In genomic region chr2:239779592-239779983, GRCh38 we compare ENCODE assay signal across 31 cellular contexts.
DNase-seq lines count a peak whose midpoint lies in the region; ATAC-seq and TF ChIP-seq lines count a peak whose summit lies in the region.
"Had no signal": no experiment of that assay in that cellular context is flagged by ENCODE, and none has a peak within 500 bp of the region (broad histone marks: within the 10 kb centered on the region; RNA-seq: fewer than 3 reads in every experiment).

No MANE protein-coding gene starts in this region.

- TF ChIP-seq CTCF in spleen (IDR thresholded peaks at IDR 0.05 in 8 of 11, conservative IDR thresholded peaks at IDR 0.05 in 3 of 11), result no peak

- no peaks in the 10 kb centered on the region for H3K9me3 ChIP-seq in right cardiac atrium (ENCODE audit: control insufficient read depth, low read length)
- peaks cover 0 to 12% (median 0%) of the 10 kb centered on the region in 8 donors for H3K9me3 ChIP-seq in spleen
- H3K9me3 ChIP-seq: HAP-1, left ventricle myocardium inferior, neutrophil, prostate gland, SK-N-SH, vagina had no signal

- H3K27me3 ChIP-seq in right cardiac atrium (ENCODE audit: control insufficient read depth, insufficient read depth) (no peaks in the 10 kb centered on the region), spleen (replicated peaks in 1 of 7) (peaks cover 0 to 48% (median 0%) of the 10 kb centered on the region in 7 donors)
- H3K27me3 ChIP-seq: vagina had no signal

- H3K4me1 Mint-ChIP-seq in T-helper 2 cell treated with Interferon-gamma antibody and Interleukin-4, amounts not matched to agents 5 μg/mL and 100 μg/mL, for 36 hours (ENCODE audit: low read depth), result no peaks in the 10 kb centered on the region
- H3K4me1 Mint-ChIP-seq: endodermal cell; stimulated activated effector memory CD8-positive, alpha-beta T cell treated with anti-CD3 and anti-CD28 coated beads, Interleukin-12 subunit alpha, Interleukin-12 subunit beta, amount 100 ng/mL, for 72 hours had no signal

- no peak overlapping the region for H3K27ac Mint-ChIP-seq in T-helper 2 cell treated with Interferon-gamma antibody and Interleukin-4, amounts not matched to agents 5 μg/mL and 100 μg/mL, for 36 hours
- H3K27ac Mint-ChIP-seq: dendritic cell treated with granulocyte-macrophage colony-stimulating factor and Interleukin-4, amounts not matched to agents 40 ng/mL and 50 ng/mL, for 4 days; endodermal cell; stimulated activated effector memory CD8-positive, alpha-beta T cell treated with anti-CD3 and anti-CD28 coated beads, Interleukin-12 subunit alpha, Interleukin-12 subunit beta, amount 100 ng/mL, for 72 hours had no signal

- ATAC-seq in Right ventricle myocardium superior (ENCODE audit: poor library complexity), result no peak
- ATAC-seq in right cardiac atrium, result no peak
- ATAC-seq in left lobe of liver, result no peak
- ATAC-seq in GM21390 (IDR thresholded peaks at IDR 0.05; ENCODE audit: unreplicated experiment), result no peak
- ATAC-seq: stimulated activated effector memory CD8-positive, alpha-beta T cell treated with anti-CD3 and anti-CD28 coated beads, Interleukin-12 subunit alpha, Interleukin-12 subunit beta, amount 100 ng/mL, for 72 hours had no signal

- H3K4me3 ChIP-seq in right cardiac atrium (ENCODE audit: low read length), result no peak overlapping the region
- H3K4me3 ChIP-seq in spleen, result no peak overlapping the region
- H3K4me3 ChIP-seq: BLaER1 treated with 17β-estradiol and CSF1 and Interleukin-3, amounts not matched to agents 10 nM and 100 nM; HAP-1; left ventricle myocardium inferior; PC-9; prostate gland; vagina had no signal

- peaks cover 5% of the 10 kb centered on the region for H3K27me3 Mint-ChIP-seq in T-helper 2 cell treated with Interferon-gamma antibody and Interleukin-4, amounts not matched to agents 5 μg/mL and 100 μg/mL, for 36 hours (ENCODE audit: low read depth)

- no peaks in the 10 kb centered on the region for H3K4me1 ChIP-seq in right cardiac atrium (ENCODE audit: control insufficient read depth, insufficient read depth, low read length)
- H3K4me1 ChIP-seq in spleen, result peaks cover 0 to 21% (median 4%) of the 10 kb centered on the region in 6 donors
- H3K4me1 ChIP-seq: HAP-1, left ventricle myocardium inferior, prostate gland had no signal

- TF ChIP-seq POLR2A in spleen (IDR thresholded peaks at IDR 0.05), result no peak

- intact Hi-C loops in Right ventricle myocardium superior (cut with DNase I), result no loop called here
- intact Hi-C loops in right cardiac atrium (cut with DNase I), result no loop called here
- intact Hi-C loops in spleen (cut with DNase I; ENCODE audit: low total_unique reads), result no loop called here

- DNase-seq in Right ventricle myocardium superior (peak; percentile 20), right cardiac atrium (no peak), left lobe of liver (ENCODE audit: low spot score) (peak; percentile 38), spleen (peak; percentile 29), HCEC 1CT (no peak)
- no peak for DNase-seq in T-helper 2 cell treated with Interferon-gamma antibody and Interleukin-4, amounts not matched to agents 5 μg/mL and 100 μg/mL, for 36 hours (ENCODE audit: low spot score)
- DNase-seq: activated CD4-positive, alpha-beta T cell treated with anti-CD3 and anti-CD28 coated beads, Interleukin-2, amount 50 U/mL, for 48 hours; activated gamma-delta T cell treated with Interleukin-2 at 50 U/mL for 16 hours; activated T-cell treated with anti-CD3 and anti-CD28 coated beads for 4 hours; central memory CD4-positive, alpha-beta T cell; COR-L47; DMS53; left ventricle myocardium inferior; NCI-H1417; NCI-H2029 treated with DMSO at 0.1 percent for 48 hours; NCI-H524 treated with DMSO at 0.1 percent for 48 hours; NK-92 treated with Interleukin-12 subunit alpha and Interleukin-12 subunit beta, amount 100 ng/mL, for 24 hours; PC-9; SK-N-SH; stimulated activated CD4-positive, alpha-beta T cell treated with anti-CD3 and anti-CD28 coated beads, Interleukin-15, amount 100 ng/mL, for 24 hours; substantia nigra had no signal

- no peak overlapping the region for H3K4me3 Mint-ChIP-seq in T-helper 2 cell treated with Interferon-gamma antibody and Interleukin-4, amounts not matched to agents 5 μg/mL and 100 μg/mL, for 36 hours
- H3K4me3 Mint-ChIP-seq: dendritic cell treated with granulocyte-macrophage colony-stimulating factor and Interleukin-4, amounts not matched to agents 40 ng/mL and 50 ng/mL, for 4 days; endodermal cell; stimulated activated effector memory CD8-positive, alpha-beta T cell treated with anti-CD3 and anti-CD28 coated beads, Interleukin-12 subunit alpha, Interleukin-12 subunit beta, amount 100 ng/mL, for 72 hours had no signal

- WGBS in right cardiac atrium, result 94% methylated on average over 10 of the region's 10 CpGs
- WGBS in spleen, 5 donors, result 88 to 98% (median 93%) methylated on average over 8 to 10 of the region's 10 CpGs

- H3K27ac ChIP-seq in right cardiac atrium (ENCODE audit: low read length) (no peak overlapping the region), spleen (no peak overlapping the region)
- H3K27ac ChIP-seq: BLaER1 treated with 17β-estradiol and CSF1 and Interleukin-3, amounts not matched to agents 10 nM and 100 nM; HL-60; left ventricle myocardium inferior; neutrophil; PC-9; prostate gland; vagina had no signal

- H3K36me3 ChIP-seq in spleen, result no peaks in the 10 kb centered on the region
- H3K36me3 ChIP-seq: BLaER1 treated with 17β-estradiol and CSF1 and Interleukin-3, amounts not matched to agents 10 nM and 100 nM; HAP-1; left ventricle myocardium inferior; neutrophil; prostate gland; vagina had no signal

- no peaks in the 10 kb centered on the region for H3K9me3 Mint-ChIP-seq in T-helper 2 cell treated with Interferon-gamma antibody and Interleukin-4, amounts not matched to agents 5 μg/mL and 100 μg/mL, for 36 hours
- H3K9me3 Mint-ChIP-seq: dendritic cell treated with granulocyte-macrophage colony-stimulating factor and Interleukin-4, amounts not matched to agents 40 ng/mL and 50 ng/mL, for 4 days; stimulated activated effector memory CD8-positive, alpha-beta T cell treated with anti-CD3 and anti-CD28 coated beads, Interleukin-12 subunit alpha, Interleukin-12 subunit beta, amount 100 ng/mL, for 72 hours had no signal

- no peaks in the 10 kb centered on the region for H3K36me3 Mint-ChIP-seq in T-helper 2 cell treated with Interferon-gamma antibody and Interleukin-4, amounts not matched to agents 5 μg/mL and 100 μg/mL, for 36 hours (ENCODE audit: low read depth)
- H3K36me3 Mint-ChIP-seq: stimulated activated effector memory CD8-positive, alpha-beta T cell treated with anti-CD3 and anti-CD28 coated beads, Interleukin-12 subunit alpha, Interleukin-12 subunit beta, amount 100 ng/mL, for 72 hours had no signal

Comparison
In these comparisons a context has a peak if more than half of its experiments do, and no peak if none do; other contexts are left out.
1. DNase-seq: peak in Right ventricle myocardium superior (single experiment), left lobe of liver (single experiment) and spleen (single experiment); none in right cardiac atrium (0 of 3), HCEC 1CT (single experiment) and T-helper 2 cell treated with Interferon-gamma antibody and Interleukin-4, amounts not matched to agents 5 μg/mL and 100 μg/mL, for 36 hours (single experiment).